Comparison of ENCODE assay signal across 27 cellular contexts in the genomic region with DNA sequence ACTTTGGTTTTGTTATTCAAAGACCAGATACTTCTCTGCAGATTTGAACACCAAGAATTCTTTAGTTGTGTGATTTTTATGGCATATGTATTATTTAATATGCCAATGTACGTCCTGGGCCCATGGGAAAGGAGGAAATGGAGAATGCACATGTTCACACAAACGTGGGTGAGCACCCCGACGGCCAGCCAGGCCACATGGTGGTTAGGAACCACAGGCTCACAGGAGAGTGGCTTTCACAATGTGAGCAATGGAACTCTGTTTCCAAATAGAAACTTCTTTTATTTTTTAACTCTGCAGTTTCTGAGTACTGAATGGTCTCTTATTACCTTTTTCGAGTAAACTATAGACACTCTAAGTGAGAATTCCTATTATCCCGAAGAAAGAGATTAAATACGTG. TPM values are rescaled to one million over a fixed set of nuclear protein-coding genes. Genes with fewer than 3 reads are reported as not detected.
"Had no signal": no experiment of that assay in that cellular context is flagged by ENCODE, and none has a peak within 500 bp of the region (broad histone marks: within the 10 kb centered on the region; RNA-seq: fewer than 3 reads in every experiment).

No MANE protein-coding gene starts in this region.

- DNase-seq: colonic mucosa; effector CD8-positive, alpha-beta T cell; endodermal cell; foreskin keratinocyte; heart left ventricle; hippocampal formation; left cardiac atrium; left lung; mammary epithelial cell; mesendoderm; midbrain; naive thymus-derived CD8-positive, alpha-beta T cell; retina; right lobe of liver; small intestine; stimulated activated CD4-positive, alpha-beta T cell treated with anti-CD3 and anti-CD28 coated beads, Interleukin-15, amount 100 ng/mL, for 24 hours; stimulated activated CD4-positive, alpha-beta T cell treated with anti-CD3 and anti-CD28 coated beads, Interleukin-2, amount 100 ng/mL, for 48 hours; stimulated activated naive B cell treated with anti-CD40 and anti-IgM and Interleukin-4, amounts not matched to agents 10 μg/mL and 1 μg/mL and 100 μg/mL, for 72 hours; uterus had no signal

- H3K4me3 ChIP-seq: colonic mucosa, gastroesophageal sphincter, heart left ventricle, left lung, pancreas, right lobe of liver, thoracic aorta, tibial nerve, upper lobe of left lung, uterus had no signal

- H3K36me3 ChIP-seq: colonic mucosa, gastroesophageal sphincter, heart left ventricle, left lung, neutrophil, pancreas, right lobe of liver, thoracic aorta, tibial nerve, upper lobe of left lung, uterus had no signal

- H3K4me1 ChIP-seq: colonic mucosa, foreskin keratinocyte, gastroesophageal sphincter, heart left ventricle, left lung, pancreas, right lobe of liver, tibial nerve, upper lobe of left lung, uterus had no signal

- H3K9me3 ChIP-seq: colonic mucosa, gastroesophageal sphincter, heart left ventricle, left lung, neutrophil, pancreas, right lobe of liver, thoracic aorta, tibial nerve, upper lobe of left lung, uterus had no signal

- H3K27ac ChIP-seq: colonic mucosa, epithelial cell of prostate, foreskin keratinocyte, gastroesophageal sphincter, heart left ventricle, left lung, neutrophil, pancreas, right lobe of liver, thoracic aorta, tibial nerve, upper lobe of left lung, uterus had no signal

- ATAC-seq: esophagus mucosa; foreskin keratinocyte; gastroesophageal sphincter; heart left ventricle; left cardiac atrium; left lung; naive thymus-derived CD8-positive, alpha-beta T cell; pancreas; right lobe of liver; stimulated activated naive B cell treated with anti-CD40 and anti-IgM and Interleukin-4, amounts not matched to agents 10 μg/mL and 1 μg/mL and 100 μg/mL, for 72 hours had no signal

- H3K27me3 ChIP-seq: colonic mucosa, gastroesophageal sphincter, heart left ventricle, left lung, neutrophil, pancreas, right lobe of liver, tibial nerve, upper lobe of left lung, uterus had no signal

RNA-seq across cellular contexts. Expression of a gene that starts 58.0 kb away (rescaled TPM):
- total RNA-seq: foreskin keratinocyte; naive thymus-derived CD8-positive, alpha-beta T cell had no signal
- polyA plus RNA-seq: foreskin keratinocyte; naive thymus-derived CD8-positive, alpha-beta T cell had no signal
